ENCODE assay signal across 21 cellular contexts in the genomic region with DNA sequence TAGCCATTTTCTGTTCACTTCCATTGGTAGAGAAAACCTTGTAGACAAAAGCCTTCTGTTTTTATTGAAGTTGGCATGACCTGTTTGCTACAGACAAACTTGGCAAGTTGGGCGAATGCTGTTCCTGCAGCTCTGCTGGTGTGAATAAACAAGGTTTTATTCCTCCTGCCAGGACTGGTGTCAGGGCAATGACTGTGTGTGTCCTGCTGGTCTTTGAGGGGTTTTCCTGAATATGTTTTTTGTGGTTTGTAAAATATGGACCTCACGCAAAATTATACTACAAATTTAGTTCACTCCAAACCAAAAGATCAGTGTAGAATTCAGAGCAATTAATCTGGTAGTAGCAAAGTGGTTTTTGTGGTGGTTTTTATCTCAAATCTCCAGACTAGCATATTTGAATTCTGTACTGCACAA.
DNase-seq lines count a peak whose midpoint lies in the region; ATAC-seq, FAIRE-seq and TF ChIP-seq lines count a peak whose summit lies in the region.
"Had no signal": no experiment of that assay in that cellular context is flagged by ENCODE, and none has a peak within 500 bp of the region (broad histone marks: within the 10 kb centered on the region; RNA-seq: fewer than 3 reads in every experiment).

No MANE protein-coding gene starts in this region.

- in situ Hi-C loops in HepG2 (cut with HindIII; ENCODE audit: extremely low pct_ligation_motif_present, low pct_unique_long_range_greater_than_20kb), result no loop called here

- no peak overlapping the region for H3K4me3 Mint-ChIP-seq in T-cell
- H3K4me3 Mint-ChIP-seq in GM23338, result no peak overlapping the region
- H3K4me3 Mint-ChIP-seq: activated CD4-positive, alpha-beta T cell treated with anti-CD3 and anti-CD28 coated beads, Interleukin-2, amount 10 ng/mL, durations not matched to agents 24 days and 14 days; brain; CD4-positive, CD25-positive, alpha-beta regulatory T cell had no signal

- FAIRE-seq in HepG2 (lab: Jason Lieb, UNC), result no peak

- POLR2A ChIA-PET in HepG2 (lab: Yijun Ruan, JAX), result no interaction called here
- POLR2A ChIA-PET in T-cell (lab: Charles Lee), result no interaction called here

- H3K27me3 ChIP-seq in liver (ENCODE audit: control insufficient read depth in 4 of 4, insufficient read depth in 4 of 4, low read length in 3 of 4), result no peaks in the 10 kb centered on the region
- H3K27me3 ChIP-seq in HepG2 (ENCODE audit: control insufficient read depth in 1 of 2, insufficient read depth in 2 of 2, low read length in 2 of 2), result no peaks in the 10 kb centered on the region
- H3K27me3 ChIP-seq in GM23338 (ENCODE audit: insufficient read depth), result no peaks in the 10 kb centered on the region
- H3K27me3 ChIP-seq: esophagus muscularis mucosa, neutrophil had no signal

- H2AFZ ChIP-seq in HepG2 (ENCODE audit: low read length), result no peak overlapping the region
- no peak overlapping the region for H2AFZ ChIP-seq in GM23338

- TF ChIP-seq RAD21 in liver (IDR thresholded peaks at IDR 0.05), result peak in 1 of 2 donors; percentile 53
- no peak for TF ChIP-seq RAD21 in HepG2 (CRISPR knock-in tag; IDR thresholded peaks at IDR 0.05)

- TF ChIP-seq EP300 in HepG2 (IDR thresholded peaks at IDR 0.05; ENCODE audit: low read depth in 2 of 2, low read length in 2 of 2) (no peak), HepG2 (CRISPR knock-in tag; IDR thresholded peaks at IDR 0.05; ENCODE audit: borderline replicate concordance) (no peak)

- H3K9me3 ChIP-seq in liver (ENCODE audit: control insufficient read depth in 4 of 4, low read length in 3 of 4) (no peaks in the 10 kb centered on the region), HepG2 (ENCODE audit: low read length) (no peaks in the 10 kb centered on the region)
- H3K9me3 ChIP-seq: esophagus muscularis mucosa, HAP-1, neutrophil had no signal

- WGBS in liver, result 14% methylated on average over 2 of the region's 2 CpGs
- WGBS in HepG2 (ENCODE audit: low lambda C conversion rate), result 48% methylated on average over 2 of the region's 2 CpGs

- H3K9ac ChIP-seq in liver (ENCODE audit: low read depth in 1 of 2, low read length in 2 of 2) (no peak overlapping the region), HepG2 (ENCODE audit: insufficient read depth, low read depth, low read length) (no peak overlapping the region)

- H3K79me2 ChIP-seq in HepG2 (ENCODE audit: insufficient read depth, low read length), result no peaks in the 10 kb centered on the region
- no peaks in the 10 kb centered on the region for H3K79me2 ChIP-seq in GM23338 (replicated peaks; ENCODE audit: insufficient read depth)

- no peak for ATAC-seq in HepG2
- ATAC-seq in T-cell (replicated peaks in 1 of 4), result no peak
- ATAC-seq in left colon, result peak; percentile 51
- no peak for ATAC-seq in GM23338
- ATAC-seq in HG02885 (IDR thresholded peaks at IDR 0.05; ENCODE audit: poor library complexity, unreplicated experiment), result no peak
- ATAC-seq: sciatic nerve had no signal

- CTCF ChIA-PET in HepG2 (lab: Yijun Ruan, JAX; ENCODE audit: low intra/inter-chr PET ratio, low total read pairs), result no interaction called here
- CTCF ChIA-PET in T-cell (lab: Charles Lee), result no interaction called here

- H3K27me3 Mint-ChIP-seq in T-cell, result no peaks in the 10 kb centered on the region
- H3K27me3 Mint-ChIP-seq in GM23338 (ENCODE audit: insufficient read depth, low read depth, poor library complexity), result no peaks in the 10 kb centered on the region
- H3K27me3 Mint-ChIP-seq: activated CD4-positive, alpha-beta T cell treated with anti-CD3 and anti-CD28 coated beads, Interleukin-2, amount 10 ng/mL, durations not matched to agents 24 days and 14 days; brain; CD4-positive, CD25-positive, alpha-beta regulatory T cell had no signal

- no peak overlapping the region for H3K4me3 ChIP-seq in liver (ENCODE audit: low read depth in 1 of 3, low read length in 3 of 3)
- H3K4me3 ChIP-seq in HepG2 (replicated peaks in 1 of 3; ENCODE audit: insufficient read depth in 1 of 3, low read depth in 2 of 3, low read length in 3 of 3), result no peak overlapping the region
- no peak overlapping the region for H3K4me3 ChIP-seq in GM23338
- H3K4me3 ChIP-seq: esophagus muscularis mucosa, HAP-1, SK-N-MC had no signal

- no peaks in the 10 kb centered on the region for H3K9me2 ChIP-seq in GM23338 (ENCODE audit: insufficient read depth)

- intact Hi-C loops in HepG2 (cut with micrococcal nuclease; ENCODE audit: unreplicated experiment), result no loop called here
- intact Hi-C loops in left colon (cut with DNase I, micrococcal nuclease), result loop anchor here in 1 of 2 donors (5.0 kb wide), 1 partner anchor 455 kb away; no protein-coding TSS in a partner anchor

- no peaks in the 10 kb centered on the region for H3K36me3 ChIP-seq in liver (ENCODE audit: control insufficient read depth in 4 of 4, insufficient read depth in 3 of 4, low read depth in 1 of 4, low read length in 3 of 4)
- H3K36me3 ChIP-seq in HepG2 (replicated peaks in 1 of 2; ENCODE audit: control insufficient read depth in 1 of 2, insufficient read depth in 2 of 2, low read length in 2 of 2), result peaks cover 0 to 2% of the 10 kb centered on the region in 2 experiments; a peak in 1 of 5 replicates
- H3K36me3 ChIP-seq in GM23338 (ENCODE audit: insufficient read depth), result no peaks in the 10 kb centered on the region
- H3K36me3 ChIP-seq: esophagus muscularis mucosa, HAP-1, neutrophil had no signal

- H3K4me1 Mint-ChIP-seq in T-cell (peaks cover 34 to 37% (median 34%) of the 10 kb centered on the region in 3 donors), GM23338 (peaks cover 5% of the 10 kb centered on the region; the same call in 2 of the 3 replicates)
- H3K4me1 Mint-ChIP-seq: brain had no signal

- H3K36me3 Mint-ChIP-seq in T-cell (peaks cover 10% of the 10 kb centered on the region), GM23338 (ENCODE audit: low read depth) (peaks cover 5% of the 10 kb centered on the region; the same call in 2 of the 3 replicates)

- no peak for TF ChIP-seq POLR2A in HepG2 (IDR thresholded peaks at IDR 0.05; ENCODE audit: insufficient read depth in 1 of 2, low read depth in 2 of 2, low read length in 2 of 2)

- BruUV-seq in HepG2 (replicated peaks; lab: Mats Ljungman, UMichigan), result no TSS peak

- peak overlapping the region in 1 of 2 donors; percentile 27 for H3K27ac ChIP-seq in liver (ENCODE audit: low read depth in 1 of 2, low read length in 2 of 2)
- no peak overlapping the region for H3K27ac ChIP-seq in HepG2 (ENCODE audit: extremely low read length, insufficient read depth, low read length)
- H3K27ac ChIP-seq in GM23338 (ENCODE audit: low read depth), result no peak overlapping the region
- H3K27ac ChIP-seq: esophagus muscularis mucosa, neutrophil, SK-N-MC had no signal

- H3K9me3 Mint-ChIP-seq in T-cell (no peaks in the 10 kb centered on the region), GM23338 (no peaks in the 10 kb centered on the region)
- H3K9me3 Mint-ChIP-seq: activated CD4-positive, alpha-beta T cell treated with anti-CD3 and anti-CD28 coated beads, Interleukin-2, amount 10 ng/mL, durations not matched to agents 24 days and 14 days; CD4-positive, CD25-positive, alpha-beta regulatory T cell had no signal

- H4K20me1 ChIP-seq in HepG2 (ENCODE audit: insufficient read depth, low read length), result 0 out of 2 replicates have a peak, but pooled peaks cover 2% of the 10 kb centered on the region
- peaks cover 3% of the 10 kb centered on the region; the same call in 1 of the 2 replicates for H4K20me1 ChIP-seq in GM23338 (replicated peaks; ENCODE audit: insufficient read depth)

- TF ChIP-seq CTCF in liver (IDR thresholded peaks at IDR 0.05; ENCODE audit: low read depth, low read length, missing input control), result no peak
- TF ChIP-seq CTCF in HepG2 (CRISPR knock-in tag; IDR thresholded peaks at IDR 0.05), result no peak
- TF ChIP-seq CTCF in GM23338 (conservative IDR thresholded peaks at IDR 0.05; ENCODE audit: low read depth in 2 of 2), result no peak

- H3K4me1 ChIP-seq in liver (ENCODE audit: control insufficient read depth in 4 of 4, insufficient read depth in 4 of 4, low read length in 3 of 4) (peaks cover 4 to 32% (median 23%) of the 10 kb centered on the region in 4 donors), HepG2 (ENCODE audit: insufficient read depth, low read length) (peaks cover 20% of the 10 kb centered on the region), GM23338 (ENCODE audit: insufficient read depth) (no peaks in the 10 kb centered on the region)
- H3K4me1 ChIP-seq: HAP-1 had no signal

- DNase-seq in HepG2 (ENCODE audit: low spot score) (no peak), T-cell (no peak), left colon (peak; percentile 23 to 45), GM23338 (ENCODE audit: low spot score) (no peak)
- no peak for DNase-seq in activated effector memory CD4-positive, alpha-beta T cell treated with Interleukin-2 at 50 U/mL for 16 hours
- DNase-seq in central memory CD4-positive, alpha-beta T cell, result no peak
- DNase-seq: ACHN; activated CD4-positive, alpha-beta T cell treated with anti-CD3 and anti-CD28 coated beads, Interleukin-2, amount 10 ng/mL, durations not matched to agents 24 days and 14 days; activated CD8-positive, alpha-beta memory T cell treated with anti-CD3 and anti-CD28 coated beads, Interleukin-2, amount 50 U/mL, for 48 hours; CD4-positive, CD25-positive, alpha-beta regulatory T cell; NCI-H526; stimulated activated CD4-positive, alpha-beta T cell treated with anti-CD3 and anti-CD28 coated beads, Interleukin-1b, Interleukin-23, amount 100 ng/mL, for 48 hours; T1000 had no signal

- H3F3A ChIP-seq in GM23338 (replicated peaks; ENCODE audit: low read depth), result no peaks in the 10 kb centered on the region

- no peak overlapping the region for H3K4me2 ChIP-seq in HepG2 (ENCODE audit: low read depth, low read length)
- H3K4me2 ChIP-seq in GM23338, result no peak overlapping the region

- H3K27ac Mint-ChIP-seq in T-cell (peak overlapping the region; percentile 12 to 62), GM23338 (no peak overlapping the region)
- H3K27ac Mint-ChIP-seq: activated CD4-positive, alpha-beta T cell treated with anti-CD3 and anti-CD28 coated beads, Interleukin-2, amount 10 ng/mL, durations not matched to agents 24 days and 14 days had no signal

TF ChIP-seq in liver, 16 proteins besides CTCF, POLR2A, EP300 and RAD21 (continues in another document):
- peak; percentile 33 to 54 for TF ChIP-seq RXRA (IDR thresholded peaks at IDR 0.05)
- no peak for TF ChIP-seq HNF4G (IDR thresholded peaks at IDR 0.05)
- peak; percentile 38 to 45 for TF ChIP-seq HNF4A (conservative IDR thresholded peaks at IDR 0.05)
- TF ChIP-seq FOXA1 (IDR thresholded peaks at IDR 0.05), result peak; percentile 72
- TF ChIP-seq FOXA2 (IDR thresholded peaks at IDR 0.05), result peak; percentile 84

TF ChIP-seq in HepG2, 621 proteins besides CTCF, POLR2A, EP300 and RAD21:
- no peak for TF ChIP-seq ZNF7 (CRISPR knock-in tag; IDR thresholded peaks at IDR 0.05)

Comparison
In these comparisons a context has a peak if more than half of its experiments do, and no peak if none do; other contexts are left out.
1. DNase-seq: peak in left colon (2 of 2); none in HepG2 (single experiment), T-cell (0 of 34), GM23338 (single experiment), activated effector memory CD4-positive, alpha-beta T cell treated with Interleukin-2 at 50 U/mL for 16 hours (single experiment) and central memory CD4-positive, alpha-beta T cell (single experiment).